In the genomic region with DNA sequence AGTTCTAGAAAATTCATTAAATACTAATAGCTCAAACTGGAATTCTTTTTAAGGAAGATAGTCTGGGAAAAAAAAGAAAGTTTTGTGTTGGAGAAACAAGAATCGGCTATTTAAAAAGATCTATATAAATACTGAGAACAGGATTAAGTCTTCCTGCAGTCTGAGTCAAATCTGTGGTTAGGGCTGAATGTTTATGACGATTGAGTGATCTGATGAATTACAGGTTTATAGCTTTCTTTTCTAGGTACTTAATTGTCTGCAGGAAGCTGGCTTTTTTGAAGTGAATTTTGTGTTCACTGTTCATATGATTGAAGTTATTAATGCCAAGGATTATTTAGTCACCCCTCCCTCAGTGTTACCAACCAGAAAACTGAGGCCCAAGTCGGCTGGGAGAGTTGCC, we compare ENCODE assay signal across 27 cellular contexts. TPM values are rescaled to one million over a fixed set of nuclear protein-coding genes. Genes with fewer than 3 reads are reported as not detected.
"Had no signal": no experiment of that assay in that cellular context is flagged by ENCODE, and none has a peak within 500 bp of the region (broad histone marks: within the 10 kb centered on the region; RNA-seq: fewer than 3 reads in every experiment).

No MANE protein-coding gene starts in this region.

- H3K27me3 ChIP-seq: ascending aorta, cardiac muscle cell, SJSA1 had no signal

- H3K36me3 ChIP-seq: ascending aorta, cardiac muscle cell, SJSA1 had no signal

- ATAC-seq: activated CD8-positive, alpha-beta memory T cell treated with anti-CD3 and anti-CD28 coated beads, Interleukin-2, amount 10 ng/mL, durations not matched to agents 7 days and 5 days; SK-N-SH treated with all-trans-retinoic acid at 6 μM for 48 hours had no signal

- H3K4me3 ChIP-seq: ascending aorta, cardiac muscle cell, SJSA1 had no signal

- DNase-seq: activated CD4-positive, alpha-beta T cell treated with anti-CD3 and anti-CD28 coated beads, Interleukin-2, amount 10 ng/mL, durations not matched to agents 24 days and 14 days; activated CD4-positive, alpha-beta T cell treated with anti-CD3 and anti-CD28 coated beads, Interleukin-2, amount 50 U/mL, for 48 hours; activated CD4-positive, CD25-positive, alpha-beta regulatory T cell treated with anti-CD3 and anti-CD28 coated beads, Interleukin-2, amount 50 U/mL, for 72 hours; activated CD8-positive, alpha-beta memory T cell treated with anti-CD3 and anti-CD28 coated beads, Interleukin-2, amount 10 ng/mL, durations not matched to agents 7 days and 5 days; activated effector memory CD4-positive, alpha-beta T cell treated with Interleukin-2 at 50 U/mL for 16 hours; activated naive CD4-positive, alpha-beta T cell; activated T-cell treated with anti-CD3 and anti-CD28 coated beads, Interleukin-2, amount 50 U/mL, for 24 hours; Kasumi-1; KBM-7; NCI-H1092 treated with DMSO at 0.1 percent for 48 hours; NCI-H1417 treated with DMSO at 0.1 percent for 48 hours; NCI-H1694; NCI-H2029; NCI-H2107; NCI-H2171 treated with DMSO at 0.1 percent for 48 hours; NCI-H226; NCI-H510A; NCI-H526 treated with DMSO at 0.1 percent for 48 hours; NCI-H82; OCI-M1; SHP77; SW 1271 had no signal

- H3K27ac ChIP-seq: ascending aorta, cardiac muscle cell, SJSA1 had no signal

RNA-seq across cellular contexts. Expression of a gene that starts 42.2 kb away (rescaled TPM):
- total RNA-seq: activated CD4-positive, alpha-beta T cell treated with anti-CD3 and anti-CD28 coated beads, Interleukin-2, amount 10 ng/mL, durations not matched to agents 24 days and 14 days; activated CD8-positive, alpha-beta memory T cell treated with anti-CD3 and anti-CD28 coated beads, Interleukin-2, amount 10 ng/mL, durations not matched to agents 7 days and 5 days; activated T-helper 1 cell treated with anti-CD3 and anti-CD28 coated beads, Interleukin-12 subunit alpha, Interleukin-12 subunit beta, Interleukin-2, Interleukin-4 antibody, amounts not matched to agents 30 ng/mL and 10 ng/mL and 1 ng/mL, durations not matched to agents 14 hours and 24 hours and 36 hours; SJSA1 had no signal
